ENCODE assay signal across 8 cellular contexts in the genomic region with DNA sequence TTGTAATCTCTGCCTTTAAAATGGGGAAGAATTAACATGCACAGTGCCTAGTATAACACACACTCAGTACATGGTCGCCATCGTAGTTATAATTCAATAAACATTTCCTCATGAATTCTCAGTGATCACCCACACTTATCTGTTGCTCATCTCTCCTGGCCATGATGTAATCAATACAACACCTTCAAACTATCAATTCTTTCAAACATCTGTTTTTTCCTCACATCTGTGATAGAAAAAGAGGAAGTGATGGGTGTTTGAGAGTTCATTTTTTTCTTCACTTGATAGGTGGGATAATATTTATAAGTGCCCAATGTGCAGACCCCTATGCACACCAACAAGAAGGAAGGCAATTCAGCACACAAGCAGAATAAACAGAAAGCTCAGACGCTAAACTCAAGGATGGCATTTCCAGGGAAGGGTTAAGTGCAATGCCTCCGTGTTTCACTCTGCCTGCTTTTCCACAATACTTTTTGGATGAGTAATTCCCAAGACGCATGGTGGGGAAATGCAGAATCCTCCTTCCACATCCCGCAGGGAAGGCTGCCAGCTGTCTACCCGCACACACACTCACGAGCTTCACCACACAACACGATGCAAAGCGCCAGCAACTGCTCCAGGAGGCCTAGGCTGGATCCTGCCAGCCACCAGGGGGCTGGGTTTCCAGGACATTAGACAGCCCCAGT.
DNase-seq lines count a peak whose midpoint lies in the region; ATAC-seq and TF ChIP-seq lines count a peak whose summit lies in the region.

No MANE protein-coding gene starts in this region.

- no peak overlapping the region for H3K23ac ChIP-seq in mesendoderm (ENCODE audit: low read length)

- no peak overlapping the region for H4K5ac ChIP-seq in mesendoderm (ENCODE audit: low read length)

- no peak overlapping the region for H3K9ac ChIP-seq in colonic mucosa (ENCODE audit: low read depth in 2 of 2, low read length in 2 of 2)
- H3K9ac ChIP-seq in mesendoderm (ENCODE audit: low read length): no peak overlapping the region

- ATAC-seq in HG02973 (IDR thresholded peaks at IDR 0.05; ENCODE audit: unreplicated experiment) (no peak), left lobe of liver (no peak), GM21825 (IDR thresholded peaks at IDR 0.05; ENCODE audit: unreplicated experiment) (no peak), GM21576 (IDR thresholded peaks at IDR 0.05; ENCODE audit: unreplicated experiment) (no peak)

- intact Hi-C loops in colonic mucosa (cut with DNase I): loop anchor here (10.0 kb wide), 2 partner anchors 626 to 746 kb away; no protein-coding TSS in a partner anchor

- no peak overlapping the region for H2BK120ac ChIP-seq in mesendoderm (ENCODE audit: low read depth, low read length)

- no peak overlapping the region for H4K8ac ChIP-seq in mesendoderm (ENCODE audit: low read depth, low read length)

- H3K9me3 ChIP-seq in colonic mucosa: no peaks in the 10 kb centered on the region

- no peaks in the 10 kb centered on the region for H3K79me1 ChIP-seq in mesendoderm (ENCODE audit: low read length)

- WGBS in mesendoderm (ENCODE audit: extremely low coverage, insufficient coverage, low lambda C conversion rate): no CpG with 5 or more reads among the region's 10 CpGs

- no peak overlapping the region for H2BK15ac ChIP-seq in mesendoderm (replicated peaks; ENCODE audit: low read depth)

- TF ChIP-seq CTCF in colonic mucosa (IDR thresholded peaks at IDR 0.05): no peak

- H3K4me1 ChIP-seq in colonic mucosa (no peaks in the 10 kb centered on the region), mesendoderm (ENCODE audit: control insufficient read depth, low read depth, low read length) (no peaks in the 10 kb centered on the region)

- DNase-seq in DMS 273 (lab: John Stamatoyannopoulos, UW; ENCODE audit: unreplicated experiment) (peak; percentile 90), NCI-H1694 (lab: John Stamatoyannopoulos, UW) (peak; percentile 48), colonic mucosa (peak; percentile 60), mesendoderm (peak; percentile 74), left lobe of liver (ENCODE audit: low spot score) (no peak)

- H2AK5ac ChIP-seq in mesendoderm (ENCODE audit: low read length): no peak overlapping the region

- H3K79me2 ChIP-seq in mesendoderm (ENCODE audit: control insufficient read depth, insufficient read depth, low read length): no peaks in the 10 kb centered on the region

- no peak overlapping the region for H3K4ac ChIP-seq in mesendoderm (ENCODE audit: low read depth, low read length)

- no peak overlapping the region for H2BK5ac ChIP-seq in mesendoderm (ENCODE audit: low read length)

- no peak overlapping the region for H3K18ac ChIP-seq in mesendoderm (ENCODE audit: low read length)

- H3K4me3 ChIP-seq in colonic mucosa (no peak overlapping the region), mesendoderm (ENCODE audit: low read length) (no peak overlapping the region)

- H3K36me3 ChIP-seq in colonic mucosa (no peaks in the 10 kb centered on the region), mesendoderm (ENCODE audit: control insufficient read depth, insufficient read depth, low read length) (no peaks in the 10 kb centered on the region)

- no peak overlapping the region for H3K56ac ChIP-seq in mesendoderm (ENCODE audit: low read length)

- no peak overlapping the region for H3K27ac ChIP-seq in colonic mucosa
- H3K27ac ChIP-seq in mesendoderm (ENCODE audit: low read depth, low read length): no peak overlapping the region

- H3K27me3 ChIP-seq in colonic mucosa (no peaks in the 10 kb centered on the region), mesendoderm (ENCODE audit: insufficient read depth, low read length, poor library complexity) (no peaks in the 10 kb centered on the region)

- no peak overlapping the region for H3K4me2 ChIP-seq in mesendoderm (ENCODE audit: low read length)
